ENCODE assay signal across 18 cellular contexts in genomic region chrX:100647095-100647494, GRCh38. TPM values are rescaled to one million over a fixed set of nuclear protein-coding genes. Genes with fewer than 3 reads are reported as not detected.
DNase-seq lines count a peak whose midpoint lies in the region; ATAC-seq, FAIRE-seq and TF ChIP-seq lines count a peak whose summit lies in the region.
"Had no signal": no experiment of that assay in that cellular context is flagged by ENCODE, and none has a peak within 500 bp of the region (broad histone marks: within the 10 kb centered on the region; RNA-seq: fewer than 3 reads in every experiment).

No MANE protein-coding gene starts in this region.

- H4K8ac ChIP-seq in H1 (ENCODE audit: extremely low read depth, insufficient read depth, low read length), result no peak overlapping the region

- H2BK15ac ChIP-seq in H1 (ENCODE audit: low read length), result no peak overlapping the region

- no peak overlapping the region for H3K14ac ChIP-seq in H1 (ENCODE audit: insufficient read length)

- WGBS in H1 (ENCODE audit: extremely low coverage in 1 of 2, insufficient coverage in 1 of 2, insufficient read length in 1 of 2, insufficient replicate concordance in 2 of 2, low coverage in 1 of 2, low lambda C conversion rate in 2 of 2, missing lambda C conversion rate in 1 of 2), 2 experiments, result no CpG with 5 or more reads among the region's 1 CpG

- no peaks in the 10 kb centered on the region for H3K23me2 ChIP-seq in H1 (ENCODE audit: low read depth, low read length)

- FAIRE-seq in H1 (lab: Jason Lieb, UNC), result no peak
- FAIRE-seq: GM12878, GM19239 had no signal

- H3K27ac ChIP-seq in left ventricle myocardium inferior (replicated peaks) (peak overlapping the region; percentile 87), H1 (ENCODE audit: low read depth, low read length) (no peak overlapping the region), lower lobe of right lung (no peak overlapping the region)
- H3K27ac ChIP-seq: KMS-11 had no signal

- H3K27ac Mint-ChIP-seq in stimulated activated naive B cell treated with anti-CD40 and anti-IgM and Interleukin-4, amounts not matched to agents 10 μg/mL and 1 μg/mL and 100 μg/mL, for 72 hours, result no peak overlapping the region
- H3K27ac Mint-ChIP-seq: activated naive CD8-positive, alpha-beta T cell had no signal

- H3K27me3 ChIP-seq in left ventricle myocardium inferior (ENCODE audit: low read depth) (no peaks in the 10 kb centered on the region), H1 (replicated peaks in 1 of 4; ENCODE audit: control insufficient read depth in 3 of 4, extremely low read depth in 1 of 4, insufficient read depth in 3 of 4, low read length in 3 of 4) (no peaks in the 10 kb centered on the region), lower lobe of right lung (ENCODE audit: low read depth) (no peaks in the 10 kb centered on the region)
- H3K27me3 ChIP-seq: tibial artery had no signal

- H3K4me1 Mint-ChIP-seq in stimulated activated naive B cell treated with anti-CD40 and anti-IgM and Interleukin-4, amounts not matched to agents 10 μg/mL and 1 μg/mL and 100 μg/mL, for 72 hours, result no peaks in the 10 kb centered on the region

- DNase-seq in left ventricle myocardium inferior (no peak), Right ventricle myocardium superior (no peak), H1 (ENCODE audit: low read depth in 1 of 2, low spot score in 2 of 2) (no peak), lower lobe of right lung (no peak)
- DNase-seq in stimulated activated naive B cell treated with anti-CD40 and anti-IgM and Interleukin-4, amounts not matched to agents 10 μg/mL and 1 μg/mL and 100 μg/mL, for 72 hours, result no peak
- no peak for DNase-seq in activated CD4-positive, CD25-positive, alpha-beta regulatory T cell treated with anti-CD3 and anti-CD28 coated beads, Interleukin-2, amount 50 U/mL, for 72 hours
- no peak for DNase-seq in activated naive CD4-positive, alpha-beta T cell treated with anti-CD3 and anti-CD28 coated beads, Interleukin-2, amount 50 U/mL, for 16 hours
- DNase-seq: ACHN; activated CD8-positive, alpha-beta memory T cell treated with anti-CD3 and anti-CD28 coated beads, Interleukin-2, amount 50 U/mL, for 4 hours; dermis blood vessel endothelial cell; nephron progenitor cell had no signal

- intact Hi-C loops in left ventricle myocardium inferior (cut with micrococcal nuclease) (no loop called here), Right ventricle myocardium superior (cut with DNase I) (no loop called here), lower lobe of right lung (cut with DNase I) (no loop called here)

- no peak for TF ChIP-seq EP300 in H1 (IDR thresholded peaks at IDR 0.05; ENCODE audit: borderline replicate concordance in 1 of 2, low read depth in 2 of 2, low read length in 2 of 2)

- no peak overlapping the region for H3K4me3 Mint-ChIP-seq in stimulated activated naive B cell treated with anti-CD40 and anti-IgM and Interleukin-4, amounts not matched to agents 10 μg/mL and 1 μg/mL and 100 μg/mL, for 72 hours
- H3K4me3 Mint-ChIP-seq: activated naive CD8-positive, alpha-beta T cell; nephron progenitor cell had no signal

- no peaks in the 10 kb centered on the region for H3K79me2 ChIP-seq in H1 (ENCODE audit: control insufficient read depth in 1 of 2, insufficient read depth in 2 of 2, low read length in 2 of 2)

- H2BK120ac ChIP-seq in H1 (replicated peaks; ENCODE audit: low read depth, low read length), result no peak overlapping the region

- no peaks in the 10 kb centered on the region for H3K36me3 ChIP-seq in left ventricle myocardium inferior
- H3K36me3 ChIP-seq in H1 (ENCODE audit: control insufficient read depth in 2 of 4, insufficient read depth in 4 of 4, low read length in 3 of 4), result no peaks in the 10 kb centered on the region
- H3K36me3 ChIP-seq in lower lobe of right lung, result no peaks in the 10 kb centered on the region
- H3K36me3 ChIP-seq: tibial artery had no signal

- H2BK12ac ChIP-seq in H1 (ENCODE audit: low read depth, low read length), result no peak overlapping the region

- TF ChIP-seq CTCF in left ventricle myocardium inferior (IDR thresholded peaks at IDR 0.05; ENCODE audit: borderline replicate concordance) (no peak), H1 (IDR thresholded peaks at IDR 0.05; ENCODE audit: control extremely low read depth in 1 of 3, insufficient read depth in 1 of 3, low read depth in 1 of 3, low read length in 3 of 3) (no peak), lower lobe of right lung (IDR thresholded peaks at IDR 0.05) (no peak)

- POLR2A ChIA-PET in H1 (lab: Charles Lee; ENCODE audit: partially characterized antibody), result interaction anchor here (1.4 kb wide), 1 partner anchor 11 kb away, joined by 8 read pairs; the partner anchor contains the start of gene TSPAN6

- TF ChIP-seq POLR2A in H1 (IDR thresholded peaks at IDR 0.05; ENCODE audit: control extremely low read depth in 1 of 2, low read depth in 2 of 2, low read length in 2 of 2), result no peak

- no peaks in the 10 kb centered on the region for H3K9me3 Mint-ChIP-seq in stimulated activated naive B cell treated with anti-CD40 and anti-IgM and Interleukin-4, amounts not matched to agents 10 μg/mL and 1 μg/mL and 100 μg/mL, for 72 hours

- peaks cover 29 to 34% of the 10 kb centered on the region in 2 donors for H3K27me3 Mint-ChIP-seq in stimulated activated naive B cell treated with anti-CD40 and anti-IgM and Interleukin-4, amounts not matched to agents 10 μg/mL and 1 μg/mL and 100 μg/mL, for 72 hours

- ATAC-seq in Right ventricle myocardium superior (ENCODE audit: poor library complexity) (no peak), lower lobe of right lung (peak; percentile 6 to 34), HG02852 (IDR thresholded peaks at IDR 0.05; ENCODE audit: unreplicated experiment) (no peak)
- ATAC-seq in stimulated activated naive B cell treated with anti-CD40 and anti-IgM and Interleukin-4, amounts not matched to agents 10 μg/mL and 1 μg/mL and 100 μg/mL, for 72 hours (replicated peaks), result no peak
- ATAC-seq: GM12878 had no signal

- no peaks in the 10 kb centered on the region for H4K20me1 ChIP-seq in H1 (replicated peaks in 1 of 2; ENCODE audit: control insufficient read depth in 1 of 2, insufficient read depth in 2 of 2, low read length in 2 of 2)

- no peak overlapping the region for H3K4me2 ChIP-seq in H1 (ENCODE audit: insufficient read depth in 1 of 2, low read depth in 2 of 2, low read length in 2 of 2)
- H3K4me2 ChIP-seq: KMS-11 had no signal

- no peak overlapping the region for H2BK20ac ChIP-seq in H1 (ENCODE audit: low read length)

- H4K91ac ChIP-seq in H1 (replicated peaks; ENCODE audit: insufficient read length, low read length), result no peak overlapping the region

- TF ChIP-seq RAD21 in H1 (IDR thresholded peaks at IDR 0.05 in 1 of 2, conservative IDR thresholded peaks at IDR 0.05 in 1 of 2; ENCODE audit: low read depth in 2 of 2, low read length in 2 of 2), result no peak

- H3K23ac ChIP-seq in H1 (ENCODE audit: insufficient read length), result no peak overlapping the region

- H3K4ac ChIP-seq in H1 (replicated peaks; ENCODE audit: insufficient read length, low read depth, low read length), result no peak overlapping the region

- H2AK5ac ChIP-seq in H1 (ENCODE audit: low read depth, low read length), result no peak overlapping the region

- H3K79me1 ChIP-seq in H1 (ENCODE audit: low read depth, low read length), result no peaks in the 10 kb centered on the region

- H3K56ac ChIP-seq in H1 (replicated peaks; ENCODE audit: insufficient read length, low read depth, low read length), result no peak overlapping the region

- no peak overlapping the region for H2BK5ac ChIP-seq in H1 (ENCODE audit: low read depth, low read length)

- H3K9me3 ChIP-seq in left ventricle myocardium inferior (replicated peaks), result no peaks in the 10 kb centered on the region
- H3K9me3 ChIP-seq in H1 (ENCODE audit: insufficient read depth in 2 of 2, low read depth in 1 of 2, low read length in 1 of 2), result no peaks in the 10 kb centered on the region
- H3K9me3 ChIP-seq in lower lobe of right lung, result no peaks in the 10 kb centered on the region
- H3K9me3 ChIP-seq: tibial artery had no signal

- peaks cover 5% of the 10 kb centered on the region for H3K4me1 ChIP-seq in left ventricle myocardium inferior
- H3K4me1 ChIP-seq in H1 (replicated peaks in 1 of 4; ENCODE audit: control insufficient read depth in 3 of 4, insufficient read depth in 4 of 4, low read length in 3 of 4), result peaks cover 0 to 10% (median 4%) of the 10 kb centered on the region in 4 experiments; a peak in 3 of 7 replicates
- H3K4me1 ChIP-seq in lower lobe of right lung, result peaks cover 5% of the 10 kb centered on the region

- no peak overlapping the region for H3K18ac ChIP-seq in H1 (ENCODE audit: extremely low read depth, low read length)

- 0 out of 2 replicates have a peak overlapping the region, but pooled peaks have one; percentile 13 for H2AFZ ChIP-seq in H1 (ENCODE audit: low read length)

- H3K36me3 Mint-ChIP-seq in stimulated activated naive B cell treated with anti-CD40 and anti-IgM and Interleukin-4, amounts not matched to agents 10 μg/mL and 1 μg/mL and 100 μg/mL, for 72 hours, result no peaks in the 10 kb centered on the region
- H3K36me3 Mint-ChIP-seq: activated naive CD8-positive, alpha-beta T cell had no signal

- H3K9ac ChIP-seq in H1 (replicated peaks in 1 of 4; ENCODE audit: extremely low read depth in 1 of 4, low read depth in 3 of 4, low read length in 3 of 4), result no peak overlapping the region
- H3K9ac ChIP-seq: KMS-11 had no signal

- H4K5ac ChIP-seq in H1 (ENCODE audit: insufficient read length, low read depth, low read length), result no peak overlapping the region

- H3K4me3 ChIP-seq in left ventricle myocardium inferior (peak overlapping the region; percentile 54), H1 (ENCODE audit: extremely low read depth in 1 of 4, insufficient read depth in 2 of 4, low read depth in 3 of 4, low read length in 4 of 4) (no peak overlapping the region), lower lobe of right lung (no peak overlapping the region)
- H3K4me3 ChIP-seq: GM12878, skin epidermis, tibial artery had no signal

- CTCF ChIA-PET in H1 (lab: Charles Lee; ENCODE audit: partially characterized antibody), result interaction anchor here (1.0 to 1.1 kb wide), 2 partner anchors 10 to 144 kb away, joined by 3 to 4 read pairs; no protein-coding TSS in a partner anchor

RNA-seq across cellular contexts. Expression of gene SRPX2, which starts 3.1 kb away (rescaled TPM):
- 7.5 TPM for total RNA-seq in left ventricle myocardium inferior
- total RNA-seq in Right ventricle myocardium superior, result 8.6 TPM
- not detected in 2 replicates for total RNA-seq in H1 (2021; fragmentation: NEBNext Ultra II Directional; extraction: Animal tissue kit (Norgen Biotek cat#: 25700))
- polyA plus RNA-seq in H1 (2011; rRNA removed), result not detected in 2 replicates
- not detected for polyA plus RNA-seq in H1 (2011; cell fraction: cytosol; rRNA removed)
- polyA plus RNA-seq in H1 (2011; cell fraction: nucleus; rRNA removed), result 0.17 TPM
- polyA plus RNA-seq in H1 (2012, experiment 1 of 2), result 0.13 TPM in 1 of 4 replicates, not detected in the others
- not detected for polyA plus RNA-seq in H1 (2012, experiment 2 of 2)
- polyA plus RNA-seq in H1 (2013, experiment 1 of 2), result not detected
- polyA plus RNA-seq in H1 (2013, experiment 2 of 2), result not detected
- not detected in 2 replicates for polyA minus RNA-seq in H1 (2011; rRNA and poly(A)+ RNA removed)
- polyA minus RNA-seq in H1 (2011; cell fraction: cytosol; rRNA and poly(A)+ RNA removed), result not detected
- polyA minus RNA-seq in H1 (2011; cell fraction: nucleus; rRNA and poly(A)+ RNA removed), result not detected
- total RNA-seq in lower lobe of right lung, result 16.4 TPM
- total RNA-seq: GM12878 had no signal
- polyA plus RNA-seq: GM12878 had no signal

RNA-seq across cellular contexts. Expression of gene TSPAN6, which starts 10.5 kb away (rescaled TPM):
- 4.6 TPM for total RNA-seq in left ventricle myocardium inferior
- total RNA-seq in Right ventricle myocardium superior, result 4.2 TPM
- 56.8 and 58.1 TPM in 2 replicates for total RNA-seq in H1 (2021; fragmentation: NEBNext Ultra II Directional; extraction: Animal tissue kit (Norgen Biotek cat#: 25700))
- 41.7 and 67.7 TPM in 2 replicates for polyA plus RNA-seq in H1 (2011; rRNA removed)
- 57.7 TPM for polyA plus RNA-seq in H1 (2011; cell fraction: cytosol; rRNA removed)
- polyA plus RNA-seq in H1 (2011; cell fraction: nucleus; rRNA removed), result 19.6 TPM
- 51.3 to 71.8 TPM (median 55.0 TPM) in 4 replicates for polyA plus RNA-seq in H1 (2012, experiment 1 of 2)
- 19.9 TPM for polyA plus RNA-seq in H1 (2012, experiment 2 of 2)
- polyA plus RNA-seq in H1 (2013, experiment 1 of 2), result 63.3 TPM
- 74.6 TPM for polyA plus RNA-seq in H1 (2013, experiment 2 of 2)
- polyA minus RNA-seq in H1 (2011; rRNA and poly(A)+ RNA removed), result 44.3 and 57.2 TPM in 2 replicates
- 23.3 TPM for polyA minus RNA-seq in H1 (2011; cell fraction: cytosol; rRNA and poly(A)+ RNA removed)
- polyA minus RNA-seq in H1 (2011; cell fraction: nucleus; rRNA and poly(A)+ RNA removed), result 22.6 TPM
- 12.6 TPM for total RNA-seq in lower lobe of right lung

Comparison
In these comparisons a context has a peak if more than half of its experiments do, and no peak if none do; other contexts are left out.
1. ATAC-seq: peak in lower lobe of right lung (2 of 2); none in Right ventricle myocardium superior (single experiment), stimulated activated naive B cell treated with anti-CD40 and anti-IgM and Interleukin-4, amounts not matched to agents 10 μg/mL and 1 μg/mL and 100 μg/mL, for 72 hours (0 of 2) and HG02852 (single experiment).